In the genomic region with DNA sequence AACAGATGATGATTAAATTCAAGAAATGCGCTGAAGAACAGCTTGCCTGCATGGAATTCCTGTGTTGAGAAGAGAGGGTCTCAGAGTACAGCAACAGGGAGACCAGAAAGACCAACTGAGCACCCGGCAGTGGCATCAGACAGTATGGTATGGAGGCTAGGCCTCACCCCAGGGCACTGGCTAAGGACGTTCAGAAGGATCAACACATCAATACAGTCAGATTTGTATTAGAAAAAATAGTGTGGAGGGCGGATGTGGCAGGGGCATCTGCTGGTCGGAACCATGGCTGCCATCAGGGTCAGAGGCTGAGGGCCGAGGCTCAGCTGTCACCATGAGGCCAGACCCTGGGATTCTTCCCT, we compare ENCODE assay signal across 25 cellular contexts.
DNase-seq lines count a peak whose midpoint lies in the region; ATAC-seq and TF ChIP-seq lines count a peak whose summit lies in the region.
"Had no signal": no experiment of that assay in that cellular context is flagged by ENCODE, and none has a peak within 500 bp of the region (broad histone marks: within the 10 kb centered on the region; RNA-seq: fewer than 3 reads in every experiment).

No MANE protein-coding gene starts in this region.

- no peak overlapping the region for H2BK120ac ChIP-seq in H9 (ENCODE audit: low read depth, low read length, poor library complexity, severe bottlenecking)

- no peak overlapping the region for H3K18ac ChIP-seq in H9 (ENCODE audit: insufficient read length, low read depth, low read length)

- no peak overlapping the region for H3T11ph ChIP-seq in H9 (ENCODE audit: low read length)

- no peak overlapping the region for H3K56ac ChIP-seq in H9 (ENCODE audit: insufficient read length, low read depth, low read length)

- H3K23ac ChIP-seq in H9 (ENCODE audit: insufficient read length, low read depth, low read length) = no peak overlapping the region

- H3K4me3 ChIP-seq in MM.1S (ENCODE audit: low read length) = no peak overlapping the region
- H3K4me3 ChIP-seq: BLaER1, GM12878 had no signal

- no peak overlapping the region for H3K4me3 Mint-ChIP-seq in stimulated activated naive CD8-positive, alpha-beta T cell treated with anti-CD3 and anti-CD28 coated beads, Interleukin-15, amount 100 ng/mL, for 72 hours
- H3K4me3 Mint-ChIP-seq in H9 = no peak overlapping the region
- H3K4me3 Mint-ChIP-seq: CD14-positive monocyte; CD4-positive, alpha-beta memory T cell; CD4-positive, CD25-positive, alpha-beta regulatory T cell had no signal

- no peak overlapping the region for H3K14ac ChIP-seq in H9 (ENCODE audit: insufficient read depth, low read length)

- no peak overlapping the region for H3K4me2 ChIP-seq in H9 (ENCODE audit: insufficient read depth, insufficient read length, low read length)
- H3K4me2 ChIP-seq in MM.1S (ENCODE audit: low read depth, low read length) = no peak overlapping the region
- H3K4me2 ChIP-seq: BLaER1 had no signal

- no peak for DNase-seq in stimulated activated naive CD8-positive, alpha-beta T cell treated with anti-CD3 and anti-CD28 coated beads, Interleukin-15, amount 100 ng/mL, for 72 hours
- no peak for DNase-seq in stimulated activated naive CD8-positive, alpha-beta T cell treated with anti-CD3 and anti-CD28 coated beads, Interleukin-15, Interleukin-2, amounts not matched to agents 100 U/mL and 50 U/mL, for 24 hours
- DNase-seq in H9 = peak; percentile 11
- DNase-seq in islet precursor cell = peak; percentile 38
- DNase-seq in mesenteric fat pad (ENCODE audit: low spot score) = peak; percentile 24
- no peak for DNase-seq in NOMO-1 treated with dmso at 0.1 percent for 144 hours (lab: John Stamatoyannopoulos, UW; ENCODE audit: unreplicated experiment)
- no peak for DNase-seq in GOT3 (lab: John Stamatoyannopoulos, UW)
- DNase-seq in MM.1S = no peak
- DNase-seq: 8988T; ACHN; BE2C; C1 segment of cervical spinal cord; CD4-positive, alpha-beta memory T cell; CD4-positive, CD25-positive, alpha-beta regulatory T cell; CD8-positive, alpha-beta memory T cell; COR-L47; DMS 273 treated with DMSO at 0.1 percent for 48 hours; DMS153; DMS53; DND-41; EL; GDM1 had no signal

- H3K4me1 ChIP-seq in H9 (ENCODE audit: insufficient read depth, low read length) = no peaks in the 10 kb centered on the region
- H3K4me1 ChIP-seq in MM.1S (ENCODE audit: low read length) = no peaks in the 10 kb centered on the region
- H3K4me1 ChIP-seq: BE2C had no signal

- no peak overlapping the region for H4K5ac ChIP-seq in H9 (ENCODE audit: insufficient read length, low read depth, low read length)

- H2BK15ac ChIP-seq in H9 (ENCODE audit: low read depth, low read length) = no peak overlapping the region

- H2BK12ac ChIP-seq in H9 (ENCODE audit: insufficient read length, low read depth, low read length) = no peak overlapping the region

- H3F3A ChIP-seq in MM.1S (ENCODE audit: insufficient read depth, low read length) = no peaks in the 10 kb centered on the region

- no peaks in the 10 kb centered on the region for H3K9me3 ChIP-seq in H9 (ENCODE audit: control insufficient read depth, low read depth, low read length)
- H3K9me3 ChIP-seq in MM.1S (replicated peaks; ENCODE audit: insufficient read depth, low read length) = no peaks in the 10 kb centered on the region
- H3K9me3 ChIP-seq: BE2C, BLaER1 had no signal

- no peak overlapping the region for H2AK5ac ChIP-seq in H9 (ENCODE audit: insufficient read length, low read length)

- TF ChIP-seq CTCF in H9 (conservative IDR thresholded peaks at IDR 0.05) (no peak), MM.1S (IDR thresholded peaks at IDR 0.05; ENCODE audit: low read length) (no peak)

- no peak overlapping the region for H3K27ac ChIP-seq in H9 (ENCODE audit: insufficient read length, low read depth, low read length)
- H3K27ac ChIP-seq in MM.1S (ENCODE audit: low read length) = no peak overlapping the region
- H3K27ac ChIP-seq: BLaER1 had no signal

- no peak overlapping the region for H2BK5ac ChIP-seq in H9 (ENCODE audit: insufficient read length, low read length)

- H2AFZ ChIP-seq in H9 (ENCODE audit: low read length) = no peak overlapping the region
- H2AFZ ChIP-seq in MM.1S (ENCODE audit: low read length) = no peak overlapping the region

- peak; percentile 18 for ATAC-seq in stimulated activated naive CD8-positive, alpha-beta T cell treated with anti-CD3 and anti-CD28 coated beads, Interleukin-15, amount 100 ng/mL, for 72 hours
- ATAC-seq in stimulated activated naive CD8-positive, alpha-beta T cell treated with anti-CD3 and anti-CD28 coated beads, Interleukin-15, Interleukin-2, amounts not matched to agents 100 U/mL and 50 U/mL, for 24 hours = no peak
- ATAC-seq: GM12878 had no signal

- no peaks in the 10 kb centered on the region for H3K23me2 ChIP-seq in H9 (ENCODE audit: insufficient read length, low read depth, low read length, poor library complexity, severe bottlenecking)

- WGBS in H9 (ENCODE audit: extremely low coverage, insufficient read length, low lambda C conversion rate) = no CpG with 5 or more reads among the region's 6 CpGs

- H3K36me3 Mint-ChIP-seq in H9 (ENCODE audit: insufficient read depth in 1 of 3, low read depth in 3 of 3) = no peaks in the 10 kb centered on the region
- H3K36me3 Mint-ChIP-seq: CD14-positive monocyte; CD4-positive, alpha-beta memory T cell; CD4-positive, CD25-positive, alpha-beta regulatory T cell; CD8-positive, alpha-beta memory T cell had no signal

- no peaks in the 10 kb centered on the region for H3K36me3 ChIP-seq in MM.1S (replicated peaks; ENCODE audit: insufficient read depth, low read length)
- H3K36me3 ChIP-seq: BE2C, BLaER1 had no signal

- no peaks in the 10 kb centered on the region for H3K4me1 Mint-ChIP-seq in stimulated activated naive CD8-positive, alpha-beta T cell treated with anti-CD3 and anti-CD28 coated beads, Interleukin-15, amount 100 ng/mL, for 72 hours
- H3K4me1 Mint-ChIP-seq in H9 = peaks cover 0 to 2% of the 10 kb centered on the region in 2 experiments; a peak in 1 of 4 replicates
- H3K4me1 Mint-ChIP-seq: CD14-positive monocyte; CD4-positive, alpha-beta memory T cell; CD4-positive, CD25-positive, alpha-beta regulatory T cell; CD8-positive, alpha-beta memory T cell had no signal

- peaks cover 14% of the 10 kb centered on the region for H3K27me3 Mint-ChIP-seq in stimulated activated naive CD8-positive, alpha-beta T cell treated with anti-CD3 and anti-CD28 coated beads, Interleukin-15, amount 100 ng/mL, for 72 hours
- H3K27me3 Mint-ChIP-seq in H9 (ENCODE audit: low read depth) = peaks cover 7% of the 10 kb centered on the region

- H3K79me1 ChIP-seq in H9 (ENCODE audit: insufficient read depth, low read depth, low read length, poor library complexity, severe bottlenecking) = no peaks in the 10 kb centered on the region

- no peak overlapping the region for H2BK20ac ChIP-seq in H9 (ENCODE audit: low read depth, low read length, poor library complexity, severe bottlenecking)

- H3K9me3 Mint-ChIP-seq in stimulated activated naive CD8-positive, alpha-beta T cell treated with anti-CD3 and anti-CD28 coated beads, Interleukin-15, amount 100 ng/mL, for 72 hours = no peaks in the 10 kb centered on the region
- H3K9me3 Mint-ChIP-seq in H9 = peaks cover 0 to 3% of the 10 kb centered on the region in 2 experiments; a peak in 1 of 5 replicates

- H4K8ac ChIP-seq in H9 (replicated peaks; ENCODE audit: insufficient read length, low read depth, low read length) = no peak overlapping the region

- H3K9me2 ChIP-seq in MM.1S (replicated peaks; ENCODE audit: insufficient read depth, low read length) = no peaks in the 10 kb centered on the region

- no peak overlapping the region for H3K27ac Mint-ChIP-seq in stimulated activated naive CD8-positive, alpha-beta T cell treated with anti-CD3 and anti-CD28 coated beads, Interleukin-15, amount 100 ng/mL, for 72 hours
- 0 out of 7 replicates have a peak overlapping the region, but pooled peaks of 1 of the 3 experiments have one; percentile 29 for H3K27ac Mint-ChIP-seq in H9
- H3K27ac Mint-ChIP-seq: CD4-positive, alpha-beta memory T cell; CD4-positive, CD25-positive, alpha-beta regulatory T cell; CD8-positive, alpha-beta memory T cell had no signal

- no peak overlapping the region for H3K4ac ChIP-seq in H9 (ENCODE audit: low read depth, low read length)

- H3K27me3 ChIP-seq in H9 (ENCODE audit: insufficient read depth, low read length) (no peaks in the 10 kb centered on the region), MM.1S (replicated peaks; ENCODE audit: insufficient read depth, low read length) (no peaks in the 10 kb centered on the region)
- H3K27me3 ChIP-seq: BE2C, BLaER1 had no signal

- no peak overlapping the region for H3K9ac ChIP-seq in H9 (ENCODE audit: extremely low read depth, insufficient read length, low read length)
- no peak overlapping the region for H3K9ac ChIP-seq in MM.1S (ENCODE audit: low read length)
- H3K9ac ChIP-seq: BLaER1 had no signal

- H3K79me2 ChIP-seq in H9 (ENCODE audit: insufficient read depth, low read length) (no peaks in the 10 kb centered on the region), MM.1S (ENCODE audit: low read length) (no peaks in the 10 kb centered on the region)

- no peak overlapping the region for H4K91ac ChIP-seq in H9 (ENCODE audit: insufficient read length, low read depth, low read length)

- no peaks in the 10 kb centered on the region for H4K20me1 ChIP-seq in H9 (ENCODE audit: control insufficient read depth, insufficient read depth, insufficient read length)
- no peaks in the 10 kb centered on the region for H4K20me1 ChIP-seq in MM.1S (ENCODE audit: insufficient read depth, low read length)

Comparison
In these comparisons a context has a peak if more than half of its experiments do, and no peak if none do; other contexts are left out.
1. DNase-seq: peak in H9 (single experiment), islet precursor cell (single experiment) and mesenteric fat pad (single experiment); none in stimulated activated naive CD8-positive, alpha-beta T cell treated with anti-CD3 and anti-CD28 coated beads, Interleukin-15, amount 100 ng/mL, for 72 hours (0 of 2), stimulated activated naive CD8-positive, alpha-beta T cell treated with anti-CD3 and anti-CD28 coated beads, Interleukin-15, Interleukin-2, amounts not matched to agents 100 U/mL and 50 U/mL, for 24 hours (single experiment), NOMO-1 treated with dmso at 0.1 percent for 144 hours (single experiment), GOT3 (single experiment) and MM.1S (single experiment).